In the genomic region with DNA sequence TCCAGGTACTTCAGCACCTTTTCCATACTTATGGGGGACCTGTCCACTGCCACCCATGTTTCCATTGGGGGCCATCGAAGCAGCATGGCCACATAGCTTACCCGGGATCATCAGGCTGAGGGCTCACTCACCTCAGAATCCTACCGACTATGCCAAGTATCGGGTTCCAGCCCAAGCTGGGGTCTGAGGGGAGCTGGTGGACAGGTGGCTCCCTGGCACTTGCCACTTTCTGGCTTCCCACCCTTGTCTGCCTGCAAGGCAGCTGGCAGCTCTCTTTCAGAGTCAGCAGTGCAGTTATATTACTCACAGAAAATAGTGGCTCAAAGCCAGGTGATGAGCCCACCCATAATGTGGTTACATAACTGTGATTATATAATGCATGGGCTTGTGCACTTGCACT, we compare ENCODE assay signal across 18 cellular contexts.
DNase-seq lines count a peak whose midpoint lies in the region; ATAC-seq, FAIRE-seq and TF ChIP-seq lines count a peak whose summit lies in the region.
"Had no signal": no experiment of that assay in that cellular context is flagged by ENCODE, and none has a peak within 500 bp of the region (broad histone marks: within the 10 kb centered on the region; RNA-seq: fewer than 3 reads in every experiment).

No MANE protein-coding gene starts in this region.

- no peaks in the 10 kb centered on the region for H3K4me1 Mint-ChIP-seq in stimulated activated effector memory CD8-positive, alpha-beta T cell treated with anti-CD3 and anti-CD28 coated beads, Interleukin-12 subunit alpha, Interleukin-12 subunit beta, amount 100 ng/mL, for 72 hours
- H3K4me1 Mint-ChIP-seq: B cell had no signal

- H3K27ac ChIP-seq in IMR-90 (ENCODE audit: insufficient read depth, low read length) (no peak overlapping the region), SJCRH30 (no peak overlapping the region), left lung (no peak overlapping the region)

- peak; percentile 39 for DNase-seq in activated effector memory CD4-positive, alpha-beta T cell treated with anti-CD3 and anti-CD28 coated beads, Interleukin-2, amount 50 U/mL, for 16 hours
- no peak for DNase-seq in activated effector memory CD4-positive, alpha-beta T cell treated with Interleukin-2 at 50 U/mL for 16 hours
- DNase-seq in IMR-90: no peak
- peak; percentile 5 to 12 for DNase-seq in SJCRH30
- no peak for DNase-seq in stimulated activated effector memory CD8-positive, alpha-beta T cell treated with anti-CD3 and anti-CD28 coated beads, Interleukin-12 subunit alpha, Interleukin-12 subunit beta, amount 100 ng/mL, for 72 hours (ENCODE audit: low spot score in 2 of 2)
- no peak for DNase-seq in frontal cortex (ENCODE audit: low spot score in 2 of 2)
- DNase-seq in SIG-M5 (lab: John Stamatoyannopoulos, UW): no peak
- no peak for DNase-seq in left lung
- DNase-seq: C1 segment of cervical spinal cord; Calu3; CD4-positive, alpha-beta T cell; DMS 273 treated with DMSO at 0.1 percent for 48 hours; GF-D8 had no signal

- H3K27me3 ChIP-seq in IMR-90 (ENCODE audit: control insufficient read depth, insufficient read depth, low read length) (no peaks in the 10 kb centered on the region), SJCRH30 (no peaks in the 10 kb centered on the region), left lung (no peaks in the 10 kb centered on the region)

- no peak overlapping the region for H3K56ac ChIP-seq in IMR-90 (ENCODE audit: extremely low read depth, insufficient read depth, low read length)

- H3K4ac ChIP-seq in IMR-90 (ENCODE audit: low read depth, low read length): no peak overlapping the region

- no peak overlapping the region for H3K23ac ChIP-seq in IMR-90 (ENCODE audit: low read depth, low read length)

- H2BK20ac ChIP-seq in IMR-90 (ENCODE audit: low read depth, low read length): no peak overlapping the region

- no peak overlapping the region for H4K5ac ChIP-seq in IMR-90 (ENCODE audit: low read depth, low read length)

- BruUV-seq in IMR-90 (replicated peaks; lab: Mats Ljungman, UMichigan): no TSS peak

- H3K4me3 Mint-ChIP-seq in stimulated activated effector memory CD8-positive, alpha-beta T cell treated with anti-CD3 and anti-CD28 coated beads, Interleukin-12 subunit alpha, Interleukin-12 subunit beta, amount 100 ng/mL, for 72 hours: no peak overlapping the region
- H3K4me3 Mint-ChIP-seq: B cell; CD4-positive, alpha-beta T cell had no signal

- no peak overlapping the region for H2BK5ac ChIP-seq in IMR-90 (ENCODE audit: low read depth, low read length, poor library complexity, severe bottlenecking)

- H3K9me3 Mint-ChIP-seq in stimulated activated effector memory CD8-positive, alpha-beta T cell treated with anti-CD3 and anti-CD28 coated beads, Interleukin-12 subunit alpha, Interleukin-12 subunit beta, amount 100 ng/mL, for 72 hours: peaks cover 17% of the 10 kb centered on the region

- no peak for TF ChIP-seq RAD21 in IMR-90 (IDR thresholded peaks at IDR 0.05; ENCODE audit: low read length)

- H3K14ac ChIP-seq in IMR-90 (replicated peaks; ENCODE audit: low read depth, low read length): no peak overlapping the region

- no peak overlapping the region for H2BK15ac ChIP-seq in IMR-90 (ENCODE audit: low read depth, low read length)

- H3K4me1 ChIP-seq in IMR-90 (ENCODE audit: control insufficient read depth, insufficient read depth, low read length) (peaks cover 2% of the 10 kb centered on the region; the same call in 1 of the 2 replicates), SJCRH30 (no peaks in the 10 kb centered on the region), left lung (no peaks in the 10 kb centered on the region)
- H3K4me1 ChIP-seq: HAP-1 had no signal

- CTCF ChIA-PET in IMR-90 (lab: Yijun Ruan, JAX): no interaction called here

- H3K18ac ChIP-seq in IMR-90 (ENCODE audit: low read depth, low read length): no peak overlapping the region

- H3K4me3 ChIP-seq in IMR-90 (ENCODE audit: insufficient read depth, low read depth, low read length) (no peak overlapping the region), SJCRH30 (no peak overlapping the region), left lung (no peak overlapping the region)
- H3K4me3 ChIP-seq: HAP-1 had no signal

- H3K4me2 ChIP-seq in IMR-90 (ENCODE audit: low read depth, low read length): no peak overlapping the region

- no peak overlapping the region for H2BK120ac ChIP-seq in IMR-90 (ENCODE audit: low read depth, low read length)

- no peak for ATAC-seq in IMR-90 (ENCODE audit: low read depth)
- peak; percentile 26 for ATAC-seq in stimulated activated effector memory CD8-positive, alpha-beta T cell treated with anti-CD3 and anti-CD28 coated beads, Interleukin-12 subunit alpha, Interleukin-12 subunit beta, amount 100 ng/mL, for 72 hours
- ATAC-seq in left lung: no peak

- no peak for TF ChIP-seq POLR2A in IMR-90 (IDR thresholded peaks at IDR 0.05; ENCODE audit: low read depth, low read length)

- H3K36me3 ChIP-seq in IMR-90 (ENCODE audit: control insufficient read depth, insufficient read depth, low read length) (no peaks in the 10 kb centered on the region), SJCRH30 (no peaks in the 10 kb centered on the region), left lung (no peaks in the 10 kb centered on the region)
- H3K36me3 ChIP-seq: HAP-1 had no signal

- no peak overlapping the region for H2AK5ac ChIP-seq in IMR-90 (ENCODE audit: low read depth, low read length)

- no peaks in the 10 kb centered on the region for H3K79me1 ChIP-seq in IMR-90 (ENCODE audit: low read depth in 1 of 2, low read length in 2 of 2)

- H3K9me1 ChIP-seq in IMR-90 (ENCODE audit: insufficient read depth, low read length): no peaks in the 10 kb centered on the region

- H3K36me3 Mint-ChIP-seq in stimulated activated effector memory CD8-positive, alpha-beta T cell treated with anti-CD3 and anti-CD28 coated beads, Interleukin-12 subunit alpha, Interleukin-12 subunit beta, amount 100 ng/mL, for 72 hours: no peaks in the 10 kb centered on the region

- peak overlapping the region; percentile 26 for H2AK9ac ChIP-seq in IMR-90 (replicated peaks; ENCODE audit: low read depth, low read length, poor library complexity)

- TF ChIP-seq CTCF in IMR-90 (conservative IDR thresholded peaks at IDR 0.05; ENCODE audit: low read depth, low read length) (no peak), left lung (IDR thresholded peaks at IDR 0.05) (no peak)

- intact Hi-C loops in IMR-90 (cut with micrococcal nuclease) (no loop called here), left lung (cut with DNase I) (no loop called here)

- H3K27ac Mint-ChIP-seq in stimulated activated effector memory CD8-positive, alpha-beta T cell treated with anti-CD3 and anti-CD28 coated beads, Interleukin-12 subunit alpha, Interleukin-12 subunit beta, amount 100 ng/mL, for 72 hours: no peak overlapping the region
- H3K27ac Mint-ChIP-seq: B cell; CD4-positive, alpha-beta T cell had no signal

- no peak for FAIRE-seq in frontal cortex (lab: Jason Lieb, UNC)
- FAIRE-seq: A204.1, GM19239, H1 had no signal

- WGBS in IMR-90 (ENCODE audit: extremely low coverage in 2 of 2, insufficient read length in 1 of 2), 2 experiments: 60% methylated on average over 1 of the region's 4 CpGs; no CpG with 5 or more reads in 1 of the 2 experiments

- no peak overlapping the region for H2AFZ ChIP-seq in IMR-90 (replicated peaks; ENCODE audit: low read length, poor library complexity)

- in situ Hi-C loops in IMR-90 (cut with MboI; ENCODE audit: low sequenced_read_pairs): no loop called here

- dilution Hi-C loops in IMR-90 (cut with HindIII; ENCODE audit: low sequenced_read_pairs, unreplicated experiment): no loop called here

- H4K91ac ChIP-seq in IMR-90 (ENCODE audit: insufficient read depth, low read depth, low read length): no peak overlapping the region

- H3K9me3 ChIP-seq in IMR-90 (ENCODE audit: control insufficient read depth, insufficient read depth, low read length) (peaks cover 2% of the 10 kb centered on the region), SJCRH30 (replicated peaks) (no peaks in the 10 kb centered on the region), left lung (peaks cover 0 to 25% of the 10 kb centered on the region in 2 donors)
- H3K9me3 ChIP-seq: HAP-1 had no signal

- no peaks in the 10 kb centered on the region for H4K20me1 ChIP-seq in IMR-90 (ENCODE audit: insufficient read depth, low read length)

- H3K9ac ChIP-seq in IMR-90 (ENCODE audit: low read depth, low read length): no peak overlapping the region

- no peak overlapping the region for H4K8ac ChIP-seq in IMR-90 (ENCODE audit: low read depth in 2 of 2, low read length in 2 of 2)

- POLR2A ChIA-PET in IMR-90 (lab: Charles Lee; ENCODE audit: unreplicated experiment): interaction anchor here (0.6 kb wide), 1 partner anchor 35 kb away, joined by 3 read pairs; no protein-coding TSS in a partner anchor

TF ChIP-seq in IMR-90, 13 proteins besides CTCF, POLR2A, EP300 and RAD21:
- no peak for TF ChIP-seq MAZ (IDR thresholded peaks at IDR 0.05; ENCODE audit: borderline replicate concordance, low read depth, low read length)
- no peak for TF ChIP-seq FOS (IDR thresholded peaks at IDR 0.05; ENCODE audit: low read depth, low read length)
- TF ChIP-seq CHD1 (IDR thresholded peaks at IDR 0.05; ENCODE audit: low read depth, low read length): no peak
- TF ChIP-seq CEBPB (IDR thresholded peaks at IDR 0.05; ENCODE audit: low read depth, low read length): no peak
- TF ChIP-seq MXI1 (IDR thresholded peaks at IDR 0.05; ENCODE audit: borderline replicate concordance, low read depth, low read length): no peak
- no peak for TF ChIP-seq MAFK (IDR thresholded peaks at IDR 0.05; ENCODE audit: low read depth, low read length)
- TF ChIP-seq, protein P1, sequence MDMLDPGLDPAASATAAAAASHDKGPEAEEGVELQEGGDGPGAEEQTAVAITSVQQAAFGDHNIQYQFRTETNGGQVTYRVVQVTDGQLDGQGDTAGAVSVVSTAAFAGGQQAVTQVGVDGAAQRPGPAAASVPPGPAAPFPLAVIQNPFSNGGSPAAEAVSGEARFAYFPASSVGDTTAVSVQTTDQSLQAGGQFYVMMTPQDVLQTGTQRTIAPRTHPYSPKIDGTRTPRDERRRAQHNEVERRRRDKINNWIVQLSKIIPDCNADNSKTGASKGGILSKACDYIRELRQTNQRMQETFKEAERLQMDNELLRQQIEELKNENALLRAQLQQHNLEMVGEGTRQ (IDR thresholded peaks at IDR 0.05; ENCODE audit: low read depth, low read length): no peak
- TF ChIP-seq NFE2L2 (IDR thresholded peaks at IDR 0.05; ENCODE audit: low read depth, low read length): no peak
- no peak for TF ChIP-seq RCOR1 (IDR thresholded peaks at IDR 0.05; ENCODE audit: insufficient replicate concordance, low read length)
- no peak for TF ChIP-seq SMC3 (IDR thresholded peaks at IDR 0.05; ENCODE audit: low read depth, low read length)

Comparison
In these comparisons a context has a peak if more than half of its experiments do, and no peak if none do; other contexts are left out.
1. DNase-seq: peak in activated effector memory CD4-positive, alpha-beta T cell treated with anti-CD3 and anti-CD28 coated beads, Interleukin-2, amount 50 U/mL, for 16 hours (single experiment) and SJCRH30 (2 of 2); none in activated effector memory CD4-positive, alpha-beta T cell treated with Interleukin-2 at 50 U/mL for 16 hours (single experiment), IMR-90 (single experiment), stimulated activated effector memory CD8-positive, alpha-beta T cell treated with anti-CD3 and anti-CD28 coated beads, Interleukin-12 subunit alpha, Interleukin-12 subunit beta, amount 100 ng/mL, for 72 hours (0 of 2), frontal cortex (0 of 2), SIG-M5 (single experiment) and left lung (0 of 2).